Comparison of ENCODE assay signal across 20 cellular contexts in the genomic region with DNA sequence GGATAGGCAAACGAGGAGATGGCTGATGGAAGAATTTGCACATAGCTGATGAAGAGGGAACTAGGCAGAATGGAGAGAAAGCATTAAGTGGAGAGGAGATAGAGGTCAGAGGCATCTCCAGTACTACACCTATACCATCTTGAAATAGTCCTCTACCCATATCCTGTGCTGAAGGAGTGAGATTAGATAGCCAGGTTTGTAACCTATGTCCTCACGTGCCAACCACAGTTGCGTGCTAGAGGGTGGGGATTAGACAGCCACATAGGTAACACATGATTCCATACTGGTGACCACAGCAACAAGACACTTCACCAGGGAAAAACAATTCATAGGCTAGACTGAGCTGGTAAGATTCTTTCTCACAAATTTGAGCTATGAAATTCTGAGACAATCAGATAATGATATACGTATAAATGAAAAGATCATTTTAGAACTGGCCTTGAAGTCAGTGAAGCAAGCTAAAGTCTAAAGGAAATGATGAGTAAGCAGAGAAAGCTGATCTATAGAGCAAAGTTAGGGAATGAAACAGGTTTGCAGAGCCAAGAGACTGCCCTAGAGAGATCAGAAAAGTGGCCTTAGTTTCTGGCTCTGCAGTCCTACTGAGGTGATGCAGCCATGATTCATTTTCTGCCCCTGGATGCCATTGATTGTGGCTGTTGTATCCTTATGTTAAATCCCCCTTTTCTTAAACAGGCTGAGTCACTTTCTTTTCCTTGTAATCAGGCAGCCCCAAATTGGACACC. TPM values are rescaled to one million over a fixed set of nuclear protein-coding genes. Genes with fewer than 3 reads are reported as not detected.
DNase-seq lines count a peak whose midpoint lies in the region; FAIRE-seq and TF ChIP-seq lines count a peak whose summit lies in the region.
"Had no signal": no experiment of that assay in that cellular context is flagged by ENCODE, and none has a peak within 500 bp of the region (broad histone marks: within the 10 kb centered on the region; RNA-seq: fewer than 3 reads in every experiment).

No MANE protein-coding gene starts in this region.

- no peaks in the 10 kb centered on the region for H3K4me1 ChIP-seq in HUES48 (ENCODE audit: control insufficient read depth, insufficient read depth, low read length)
- no peaks in the 10 kb centered on the region for H3K4me1 ChIP-seq in keratinocyte (ENCODE audit: control insufficient read depth, extremely low read depth, insufficient read depth, low read length)

- H3K36me3 ChIP-seq in HUES48 (ENCODE audit: control insufficient read depth, insufficient read depth, low read length) (peaks cover 56% of the 10 kb centered on the region), keratinocyte (ENCODE audit: control insufficient read depth in 2 of 2, extremely low read depth in 1 of 2, insufficient read depth in 2 of 2, low read length in 2 of 2) (peaks cover 7 to 9% of the 10 kb centered on the region in 2 experiments)

- FAIRE-seq in GM12891 (lab: Jason Lieb, UNC): peak; percentile 81
- peak; percentile 55 for FAIRE-seq in keratinocyte (lab: Jason Lieb, UNC)
- FAIRE-seq: GM19239, H1, kidney had no signal

- peak; percentile 45 for TF ChIP-seq POLR2A in GM12891 (IDR thresholded peaks at IDR 0.05; ENCODE audit: low read depth, low read length)

- DNase-seq in GM12891 (ENCODE audit: insufficient read length, low spot score): no peak
- peak; percentile 18 for DNase-seq in astrocyte of the spinal cord (ENCODE audit: low read depth, low spot score)
- DNase-seq in keratinocyte (ENCODE audit: low read depth, low spot score): no peak
- DNase-seq in 8988T: no peak
- no peak for DNase-seq in NCI-H2081 (lab: John Stamatoyannopoulos, UW)
- no peak for DNase-seq in A172 (ENCODE audit: low spot score)
- DNase-seq: activated CD4-positive, alpha-beta T cell treated with anti-CD3 and anti-CD28 coated beads, Interleukin-2, amount 50 U/mL, for 1 hour; amygdala; cerebellar nuclear complex; effector CD4-positive, alpha-beta T cell; kidney; NCI-H187 treated with DMSO at 0.1 percent for 48 hours; NCI-H446 treated with DMSO at 0.1 percent for 48 hours; occipital lobe had no signal

- H3K27me3 ChIP-seq in HUES48 (ENCODE audit: control insufficient read depth, insufficient read depth, low read length) (no peaks in the 10 kb centered on the region), keratinocyte (ENCODE audit: control insufficient read depth, extremely low read depth, insufficient read depth, low read length) (no peaks in the 10 kb centered on the region)
- H3K27me3 ChIP-seq: hepatocyte had no signal

- no peak overlapping the region for H2AFZ ChIP-seq in keratinocyte (ENCODE audit: control insufficient read depth, low read length)
- H2AFZ ChIP-seq: hepatocyte had no signal

- H3K9ac ChIP-seq in HUES48 (ENCODE audit: low read depth, low read length): no peak overlapping the region
- no peak overlapping the region for H3K9ac ChIP-seq in keratinocyte (ENCODE audit: control insufficient read depth, extremely low read depth, insufficient read depth, low read length)

- H3K27ac ChIP-seq in HUES48 (ENCODE audit: low read depth, low read length) (peak overlapping the region; percentile 59), keratinocyte (ENCODE audit: control insufficient read depth, insufficient read depth, low read length) (no peak overlapping the region)
- H3K27ac ChIP-seq: hepatocyte had no signal

- in situ Hi-C loops in astrocyte of the spinal cord (cut with HindIII; ENCODE audit: low sequenced_read_pairs): no loop called here

- H3K9me3 ChIP-seq in HUES48 (ENCODE audit: control insufficient read depth, insufficient read depth, low read length) (no peaks in the 10 kb centered on the region), keratinocyte (ENCODE audit: control insufficient read depth, low read depth, low read length) (no peaks in the 10 kb centered on the region)

- no peaks in the 10 kb centered on the region for H4K20me1 ChIP-seq in keratinocyte (ENCODE audit: control insufficient read depth, extremely low read depth, insufficient read depth, low read length)

- dilution Hi-C loops in keratinocyte (cut with MboI; ENCODE audit: extremely low pct_ligation_motif_present, low sequenced_read_pairs): no loop called here

- H3K4me3 ChIP-seq in HUES48 (ENCODE audit: low read depth, low read length) (no peak overlapping the region), astrocyte of the spinal cord (ENCODE audit: low read depth, low read length) (no peak overlapping the region), keratinocyte (ENCODE audit: control insufficient read depth in 2 of 3, extremely low read depth in 1 of 3, insufficient read depth in 2 of 3, low read depth in 1 of 3, low read length in 3 of 3) (no peak overlapping the region)
- H3K4me3 ChIP-seq: hepatocyte had no signal

- H3K9me1 ChIP-seq in keratinocyte (ENCODE audit: control insufficient read depth, extremely low read depth, insufficient read depth, low read length): no peaks in the 10 kb centered on the region

- H3K79me2 ChIP-seq in keratinocyte (ENCODE audit: control insufficient read depth, insufficient read depth, low read length): no peaks in the 10 kb centered on the region
- H3K79me2 ChIP-seq: hepatocyte had no signal

- no peak overlapping the region for H3K4me2 ChIP-seq in keratinocyte (ENCODE audit: control insufficient read depth, extremely low read depth, insufficient read depth, low read depth, low read length)
- H3K4me2 ChIP-seq: hepatocyte had no signal

- TF ChIP-seq CTCF in astrocyte of the spinal cord (IDR thresholded peaks at IDR 0.05; ENCODE audit: low read depth, low read length) (no peak), keratinocyte (optimal IDR thresholded peaks at IDR 0.05 in 1 of 3, IDR thresholded peaks at IDR 0.05 in 1 of 3, conservative IDR thresholded peaks at IDR 0.05 in 1 of 3; ENCODE audit: extremely low read depth in 1 of 3, insufficient read depth in 2 of 3, low read length in 3 of 3) (no peak)

TF ChIP-seq in GM12891, 5 proteins besides CTCF, POLR2A, EP300 and RAD21 (continues in another document):
- TF ChIP-seq POLR2AphosphoS5 (IDR thresholded peaks at IDR 0.05; ENCODE audit: low read depth, low read length) (no peak), TAF1 (IDR thresholded peaks at IDR 0.05; ENCODE audit: low read depth, low read length) (no peak), PAX5 (IDR thresholded peaks at IDR 0.05; ENCODE audit: insufficient read depth, low read length, severe bottlenecking) (no peak)

RNA-seq across cellular contexts. Expression of a gene that starts 17.7 kb away (rescaled TPM):
- 10.3 TPM for polyA plus RNA-seq in GM12891 (2012; ENCODE audit: low read depth, missing spikeins)
- polyA plus RNA-seq in keratinocyte: 10.0 to 16.9 TPM (median 11.2 TPM) in 3 replicates
- 38.1 TPM for polyA plus RNA-seq in keratinocyte (2011; ENCODE audit: low read depth)
- polyA plus RNA-seq in keratinocyte (2011; cell fraction: cytosol; rRNA removed): 5.7 and 14.9 TPM in 2 replicates
- 16.0 and 19.2 TPM in 2 replicates for polyA plus RNA-seq in keratinocyte (2011; cell fraction: nucleus; rRNA removed)
- polyA plus RNA-seq in keratinocyte (2012; ENCODE audit: low replicate concordance): 7.6 and 10.9 TPM in 2 replicates
- polyA minus RNA-seq in keratinocyte: 2.0 to 15.9 TPM (median 6.7 TPM) in 3 replicates
- polyA minus RNA-seq in keratinocyte (2011; cell fraction: cytosol; rRNA and poly(A)+ RNA removed): 6.7 TPM
- 8.7 and 11.4 TPM in 2 replicates for polyA minus RNA-seq in keratinocyte (2011; cell fraction: nucleus; rRNA and poly(A)+ RNA removed)
- 24.0 and 30.9 TPM in 2 replicates for total RNA-seq in A172 (2014; rRNA removed; shearing (Covaris generic))

RNA-seq across cellular contexts. Expression of a gene that starts 21.5 kb away (rescaled TPM):
- polyA plus RNA-seq in GM12891 (2012; ENCODE audit: low read depth, missing spikeins): 0.30 TPM
- polyA plus RNA-seq in keratinocyte: 2.5 to 3.4 TPM (median 2.9 TPM) in 3 replicates
- polyA plus RNA-seq in keratinocyte (2011; ENCODE audit: low read depth): 0.17 TPM
- 2.5 and 3.2 TPM in 2 replicates for polyA plus RNA-seq in keratinocyte (2011; cell fraction: cytosol; rRNA removed)
- polyA plus RNA-seq in keratinocyte (2011; cell fraction: nucleus; rRNA removed): 3.0 and 3.3 TPM in 2 replicates
- polyA plus RNA-seq in keratinocyte (2012; ENCODE audit: low replicate concordance): 0.75 and 4.5 TPM in 2 replicates
- 0.59 to 2.9 TPM (median 0.74 TPM) in 3 replicates for polyA minus RNA-seq in keratinocyte
- 1.5 TPM for polyA minus RNA-seq in keratinocyte (2011; cell fraction: cytosol; rRNA and poly(A)+ RNA removed)
- 1.8 and 3.2 TPM in 2 replicates for polyA minus RNA-seq in keratinocyte (2011; cell fraction: nucleus; rRNA and poly(A)+ RNA removed)
- 2.9 and 3.3 TPM in 2 replicates for total RNA-seq in A172 (2014; rRNA removed; shearing (Covaris generic))

RNA-seq across cellular contexts. Expression of a gene that starts 21.8 kb away (rescaled TPM):
- 0.21 TPM for polyA plus RNA-seq in GM12891 (2012; ENCODE audit: low read depth, missing spikeins)
- not detected in 3 replicates for polyA plus RNA-seq in keratinocyte
- not detected for polyA plus RNA-seq in keratinocyte (2011; ENCODE audit: low read depth)
- not detected in 2 replicates for polyA plus RNA-seq in keratinocyte (2011; cell fraction: cytosol; rRNA removed)
- polyA plus RNA-seq in keratinocyte (2011; cell fraction: nucleus; rRNA removed): not detected in 2 replicates
- not detected in 2 replicates for polyA plus RNA-seq in keratinocyte (2012; ENCODE audit: low replicate concordance)
- not detected in 3 replicates for polyA minus RNA-seq in keratinocyte
- not detected for polyA minus RNA-seq in keratinocyte (2011; cell fraction: cytosol; rRNA and poly(A)+ RNA removed)
- not detected in 2 replicates for polyA minus RNA-seq in keratinocyte (2011; cell fraction: nucleus; rRNA and poly(A)+ RNA removed)
- not detected in 2 replicates for total RNA-seq in A172 (2014; rRNA removed; shearing (Covaris generic))
- total RNA-seq: H1, hepatocyte, kidney had no signal
- polyA plus RNA-seq: hepatocyte, IgD-negative memory B cell had no signal

RNA-seq across cellular contexts. Expression of a gene that starts 21.8 kb away (rescaled TPM):
- polyA plus RNA-seq in GM12891 (2012; ENCODE audit: low read depth, missing spikeins): 5.0 TPM
- polyA plus RNA-seq in keratinocyte: 0.17 to 0.43 TPM (median 0.36 TPM) in 3 replicates
- polyA plus RNA-seq in keratinocyte (2011; ENCODE audit: low read depth): not detected
- 0.19 and 0.27 TPM in 2 replicates for polyA plus RNA-seq in keratinocyte (2011; cell fraction: cytosol; rRNA removed)
- 0.28 and 0.43 TPM in 2 replicates for polyA plus RNA-seq in keratinocyte (2011; cell fraction: nucleus; rRNA removed)
- 0.16 and 0.49 TPM in 2 replicates for polyA plus RNA-seq in keratinocyte (2012; ENCODE audit: low replicate concordance)
- polyA minus RNA-seq in keratinocyte: 0.03 TPM in 1 of 3 replicates, not detected in the others
- not detected for polyA minus RNA-seq in keratinocyte (2011; cell fraction: cytosol; rRNA and poly(A)+ RNA removed)
- 1.3 TPM in 1 of 2 replicates, not detected in the other for polyA minus RNA-seq in keratinocyte (2011; cell fraction: nucleus; rRNA and poly(A)+ RNA removed)
- not detected in 2 replicates for total RNA-seq in A172 (2014; rRNA removed; shearing (Covaris generic))

RNA-seq across cellular contexts. Expression of a gene that starts 26.0 kb away (rescaled TPM):
- not detected for polyA plus RNA-seq in GM12891 (2012; ENCODE audit: low read depth, missing spikeins)
- polyA plus RNA-seq in keratinocyte: 0.50 to 1.1 TPM (median 0.69 TPM) in 3 replicates
- polyA plus RNA-seq in keratinocyte (2011; ENCODE audit: low read depth): not detected
- 1.0 TPM in 1 of 2 replicates, not detected in the other for polyA plus RNA-seq in keratinocyte (2011; cell fraction: cytosol; rRNA removed)
- polyA plus RNA-seq in keratinocyte (2011; cell fraction: nucleus; rRNA removed): 2.6 and 4.9 TPM in 2 replicates
- 1.4 TPM in 1 of 2 replicates, not detected in the other for polyA plus RNA-seq in keratinocyte (2012; ENCODE audit: low replicate concordance)
- polyA minus RNA-seq in keratinocyte: 6.6 to 30.7 TPM (median 9.9 TPM) in 3 replicates
- 152 TPM for polyA minus RNA-seq in keratinocyte (2011; cell fraction: cytosol; rRNA and poly(A)+ RNA removed)
- polyA minus RNA-seq in keratinocyte (2011; cell fraction: nucleus; rRNA and poly(A)+ RNA removed): 86.3 and 410 TPM in 2 replicates
- total RNA-seq in A172 (2014; rRNA removed; shearing (Covaris generic)): 145 and 302 TPM in 2 replicates
- polyA plus RNA-seq: thymus had no signal
